22 cellular contexts compared by ENCODE assay signal in genomic region chr18:48459016-48459415, GRCh38. TPM values are rescaled to one million over a fixed set of nuclear protein-coding genes. Genes with fewer than 3 reads are reported as not detected.
A peak's percentile ranks its signal among the peaks of the same experiment; 100 is the strongest.
DNase-seq lines count a peak whose midpoint lies in the region; ATAC-seq, FAIRE-seq and TF ChIP-seq lines count a peak whose summit lies in the region.
"Had no signal": no experiment of that assay in that cellular context is flagged by ENCODE, and none has a peak within 500 bp of the region (broad histone marks: within the 10 kb centered on the region; RNA-seq: fewer than 3 reads in every experiment).

No MANE protein-coding gene starts in this region.

- H3K4me3 ChIP-seq in Karpas-422 (ENCODE audit: low read length) (no peak overlapping the region), endothelial cell of umbilical vein (replicated peaks in 1 of 3; ENCODE audit: insufficient read depth in 1 of 3, low read depth in 1 of 3, low read length in 3 of 3) (no peak overlapping the region)
- H3K4me3 ChIP-seq: A549 had no signal

- no peaks in the 10 kb centered on the region for H3K9me2 ChIP-seq in Karpas-422 (replicated peaks; ENCODE audit: insufficient read depth, low read length)

- no peaks in the 10 kb centered on the region for H3K36me3 ChIP-seq in Karpas-422 (ENCODE audit: insufficient read depth, low read length)
- no peaks in the 10 kb centered on the region for H3K36me3 ChIP-seq in endothelial cell of umbilical vein (ENCODE audit: control insufficient read depth in 2 of 2, extremely low read depth in 1 of 2, insufficient read depth in 2 of 2, low read length in 2 of 2)

- FAIRE-seq in endothelial cell of umbilical vein (lab: Jason Lieb, UNC), result no peak
- FAIRE-seq: A549, HTR-8/SVneo had no signal

- no peak for TF ChIP-seq CTCF in endothelial cell of umbilical vein (IDR thresholded peaks at IDR 0.05; ENCODE audit: extremely low read depth in 1 of 2, insufficient read depth in 1 of 2, low read depth in 1 of 2, low read length in 2 of 2)

- BruUV-seq in endothelial cell of umbilical vein (replicated peaks; lab: Mats Ljungman, UMichigan), result no TSS peak

- ATAC-seq in GM18907 (IDR thresholded peaks at IDR 0.05; ENCODE audit: unreplicated experiment) (no peak), HG03571 (IDR thresholded peaks at IDR 0.05; ENCODE audit: unreplicated experiment) (no peak)
- ATAC-seq: A549 had no signal

- POLR2A ChIA-PET in endothelial cell of umbilical vein (lab: Charles Lee), result no interaction called here

- no peaks in the 10 kb centered on the region for H3K9me3 ChIP-seq in Karpas-422 (ENCODE audit: low read length)
- no peaks in the 10 kb centered on the region for H3K9me3 ChIP-seq in endothelial cell of umbilical vein (replicated peaks; ENCODE audit: control insufficient read depth, insufficient read depth, low read length)
- H3K9me3 ChIP-seq: A549 had no signal

- H3K4me2 ChIP-seq in Karpas-422 (ENCODE audit: low read depth, low read length, poor library complexity, severe bottlenecking) (peak overlapping the region; percentile 3), endothelial cell of umbilical vein (ENCODE audit: insufficient read depth, low read length) (no peak overlapping the region)
- H3K4me2 ChIP-seq: A549 had no signal

- H3K4me1 ChIP-seq in Karpas-422 (ENCODE audit: low read length), result peaks cover 10% of the 10 kb centered on the region
- H3K4me1 ChIP-seq in endothelial cell of umbilical vein (ENCODE audit: control insufficient read depth, extremely low read depth, insufficient read depth, low read length), result no peaks in the 10 kb centered on the region

- H4K20me1 ChIP-seq in Karpas-422 (ENCODE audit: insufficient read depth, low read depth, low read length) (no peaks in the 10 kb centered on the region), endothelial cell of umbilical vein (replicated peaks; ENCODE audit: control insufficient read depth, extremely low read depth, insufficient read depth, low read length) (no peaks in the 10 kb centered on the region)

- DNase-seq in NOMO-1 treated with DMSO at 0.1 percent for 48 hours (lab: John Stamatoyannopoulos, UW; ENCODE audit: unreplicated experiment), result peak; percentile 8
- no peak for DNase-seq in NOMO-1 treated with dmso at 0.1 percent for 144 hours (lab: John Stamatoyannopoulos, UW; ENCODE audit: unreplicated experiment)
- DNase-seq in Karpas-422, result no peak
- peak; percentile 6 for DNase-seq in endothelial cell of umbilical vein (ENCODE audit: low read depth, low spot score)
- peak; percentile 35 for DNase-seq in pons (ENCODE audit: low spot score)
- DNase-seq in HPDE6-E6E7 (ENCODE audit: extremely low spot score), result no peak
- DNase-seq: C1 segment of cervical spinal cord; COR-L47; DMS153; EL; HFFc6; NCI-H1436; NCI-H2081 treated with DMSO at 0.1 percent for 48 hours; NCI-H226; NCI-H526; NK-92 treated with Interleukin-12 subunit alpha and Interleukin-12 subunit beta, amount 100 ng/mL, for 24 hours had no signal

- no peaks in the 10 kb centered on the region for H3K9me1 ChIP-seq in endothelial cell of umbilical vein (replicated peaks; ENCODE audit: control insufficient read depth, extremely low read depth, insufficient read depth, low read length)

- CTCF ChIA-PET in endothelial cell of umbilical vein (lab: Charles Lee), result interaction anchor here (1.0 to 3.7 kb wide), 3 partner anchors 9 to 428 kb away, joined by 3 to 24 read pairs (median 6); no protein-coding TSS in a partner anchor

- H2AFZ ChIP-seq in Karpas-422 (ENCODE audit: low read length) (no peak overlapping the region), endothelial cell of umbilical vein (ENCODE audit: low read depth, low read length) (no peak overlapping the region)

- intact Hi-C loops in endothelial cell of umbilical vein (cut with micrococcal nuclease), result no loop called here

- no peak for TF ChIP-seq POLR2A in endothelial cell of umbilical vein (IDR thresholded peaks at IDR 0.05; ENCODE audit: low read depth, low read length)

- H3K27ac ChIP-seq in Karpas-422 (ENCODE audit: low read length) (no peak overlapping the region), endothelial cell of umbilical vein (ENCODE audit: insufficient read depth, low read depth, low read length) (no peak overlapping the region)
- H3K27ac ChIP-seq: A549, RWPE1 had no signal

- no peaks in the 10 kb centered on the region for H3K79me2 ChIP-seq in Karpas-422 (ENCODE audit: low read length)
- no peaks in the 10 kb centered on the region for H3K79me2 ChIP-seq in endothelial cell of umbilical vein (ENCODE audit: control insufficient read depth, insufficient read depth, low read length)

- dilution Hi-C loops in endothelial cell of umbilical vein (cut with MboI; ENCODE audit: extremely low pct_ligation_motif_present, low sequenced_read_pairs), result no loop called here

- H3K27me3 ChIP-seq in Karpas-422 (ENCODE audit: low read length), result no peaks in the 10 kb centered on the region
- peaks cover 13 to 21% of the 10 kb centered on the region in 2 experiments for H3K27me3 ChIP-seq in endothelial cell of umbilical vein (ENCODE audit: control insufficient read depth in 2 of 2, insufficient read depth in 2 of 2, low read length in 2 of 2)

- H3K9ac ChIP-seq in Karpas-422 (ENCODE audit: low read length) (no peak overlapping the region), endothelial cell of umbilical vein (replicated peaks; ENCODE audit: extremely low read depth, insufficient read depth, low read length) (no peak overlapping the region)

TF ChIP-seq in endothelial cell of umbilical vein, 7 proteins besides CTCF, POLR2A, EP300 and RAD21:
- TF ChIP-seq MAX (IDR thresholded peaks at IDR 0.05; ENCODE audit: insufficient read depth, insufficient read length), result no peak
- no peak for TF ChIP-seq EZH2 (IDR thresholded peaks at IDR 0.05; ENCODE audit: borderline replicate concordance, low read depth, low read length, severe bottlenecking)
- no peak for TF ChIP-seq MYC (IDR thresholded peaks at IDR 0.05; ENCODE audit: low read depth, low read length)
- no peak for TF ChIP-seq JUN (IDR thresholded peaks at IDR 0.05; ENCODE audit: borderline replicate concordance, insufficient read depth, insufficient read length, low read depth)
- no peak for TF ChIP-seq FOS (IDR thresholded peaks at IDR 0.05; ENCODE audit: borderline replicate concordance, insufficient read depth, low read length)
- TF ChIP-seq GATA2 (IDR thresholded peaks at IDR 0.05; ENCODE audit: insufficient read depth, insufficient read length, low read depth, low read length), result no peak
- TF ChIP-seq POLR2AphosphoS5 (IDR thresholded peaks at IDR 0.05; ENCODE audit: insufficient read depth, low read depth, low read length), result no peak

RNA-seq across cellular contexts. Expression of gene ZBTB7C, which starts 49.8 kb away (rescaled TPM):
- total RNA-seq in Karpas-422 (2014; rRNA removed; shearing (Covaris generic); ENCODE audit: low replicate concordance), result not detected in 2 replicates
- not detected in 2 replicates for total RNA-seq in endothelial cell of umbilical vein
- not detected in 2 replicates for polyA plus RNA-seq in endothelial cell of umbilical vein
- not detected in 2 replicates for polyA plus RNA-seq in endothelial cell of umbilical vein (2011; cell fraction: cytosol; rRNA removed)
- polyA plus RNA-seq in endothelial cell of umbilical vein (2011; cell fraction: nucleus; rRNA removed), result not detected in 2 replicates
- polyA plus RNA-seq in endothelial cell of umbilical vein (2012), result not detected in 2 replicates
- polyA minus RNA-seq in endothelial cell of umbilical vein, result not detected in 2 replicates
- polyA minus RNA-seq in endothelial cell of umbilical vein (2011; cell fraction: cytosol; rRNA and poly(A)+ RNA removed), result 2.3 TPM
- not detected in 2 replicates for polyA minus RNA-seq in endothelial cell of umbilical vein (2011; cell fraction: nucleus; rRNA and poly(A)+ RNA removed)
- total RNA-seq: HFFc6 had no signal
- polyA plus RNA-seq: IgD-negative memory B cell had no signal

Comparison
In these comparisons a context has a peak if more than half of its experiments do, and no peak if none do; other contexts are left out.
1. DNase-seq: peak in NOMO-1 treated with DMSO at 0.1 percent for 48 hours (single experiment), endothelial cell of umbilical vein (single experiment) and pons (single experiment); none in NOMO-1 treated with dmso at 0.1 percent for 144 hours (single experiment), Karpas-422 (single experiment) and HPDE6-E6E7 (single experiment).